ENCODE assay signal across 16 cellular contexts in the genomic region with DNA sequence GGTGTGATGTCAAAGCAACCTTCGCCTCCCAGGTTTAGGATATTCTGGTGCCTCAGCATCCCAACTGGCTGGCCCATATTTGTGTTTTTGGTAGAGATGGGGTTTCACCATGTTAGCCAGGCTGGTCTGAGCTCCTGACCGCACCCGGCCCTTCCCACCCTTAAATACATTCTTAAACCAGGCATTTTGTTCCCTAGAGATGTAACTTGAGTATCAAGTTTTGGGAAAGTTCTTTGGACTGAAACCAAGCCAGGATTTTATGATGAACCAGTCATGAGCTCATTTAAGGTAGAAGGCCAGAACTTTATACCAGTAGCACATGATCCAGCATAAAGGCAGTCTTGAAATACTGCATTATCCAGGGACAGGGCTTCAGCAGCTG. TPM values are rescaled to one million over a fixed set of nuclear protein-coding genes. Genes with fewer than 3 reads are reported as not detected.
DNase-seq lines count a peak whose midpoint lies in the region; ATAC-seq and TF ChIP-seq lines count a peak whose summit lies in the region.
"Had no signal": no experiment of that assay in that cellular context is flagged by ENCODE, and none has a peak within 500 bp of the region (broad histone marks: within the 10 kb centered on the region; RNA-seq: fewer than 3 reads in every experiment).

No MANE protein-coding gene starts in this region.

- H3K9ac ChIP-seq in GM23248 = no peak overlapping the region

- no peak overlapping the region for H3K4me2 ChIP-seq in GM23248 (ENCODE audit: unreplicated experiment)

- peaks cover 21% of the 10 kb centered on the region for H3K4me1 ChIP-seq in GM23248 (ENCODE audit: insufficient read depth)

- H3K9me3 Mint-ChIP-seq in activated naive CD8-positive, alpha-beta T cell treated with anti-CD3 and anti-CD28 coated beads for 36 hours = no peaks in the 10 kb centered on the region
- H3K9me3 Mint-ChIP-seq in nephron progenitor cell = no peaks in the 10 kb centered on the region
- H3K9me3 Mint-ChIP-seq: activated B cell treated with CpG ODN at 0.5 μM for 24 hours had no signal

- WGBS in GM23248 (ENCODE audit: low coverage in 1 of 2, low lambda C conversion rate in 2 of 2, missing lambda C conversion rate in 2 of 2), 2 experiments = 77 to 88% methylated on average over 3 of the region's 3 CpGs

- H3F3A ChIP-seq in GM23248 (ENCODE audit: insufficient read depth) = peaks cover 67% of the 10 kb centered on the region

- H2AFZ ChIP-seq in GM23248 = no peak overlapping the region

- peaks cover 61% of the 10 kb centered on the region for H3K79me2 ChIP-seq in GM23248 (ENCODE audit: insufficient read depth)

- H3K27me3 ChIP-seq in AG04450 (ENCODE audit: control insufficient read depth, insufficient read depth, low read length) (no peaks in the 10 kb centered on the region), GM23248 (replicated peaks; ENCODE audit: insufficient read depth) (no peaks in the 10 kb centered on the region)
- H3K27me3 ChIP-seq: tibial artery had no signal

- H3K27ac ChIP-seq in AG04450 (ENCODE audit: low read depth, low read length) (peak overlapping the region; percentile 39), GM23248 (peak overlapping the region; percentile 40)
- H3K27ac ChIP-seq: skin epidermis, tibial artery had no signal

- CTCF ChIA-PET in AG04450 (lab: Charles Lee) = interaction anchor here (0.7 to 1.0 kb wide), 2 partner anchors 20 to 208 kb away, joined by 3 to 5 read pairs; no protein-coding TSS in a partner anchor

- POLR2A ChIA-PET in AG04450 (lab: Yijun Ruan, JAX) = interaction anchor here (0.7 kb wide), 1 partner anchor 8 kb away, joined by 3 read pairs; no protein-coding TSS in a partner anchor

- peaks cover 55% of the 10 kb centered on the region for H3K36me3 Mint-ChIP-seq in activated naive CD8-positive, alpha-beta T cell treated with anti-CD3 and anti-CD28 coated beads for 36 hours
- peaks cover 50% of the 10 kb centered on the region for H3K36me3 Mint-ChIP-seq in nephron progenitor cell (ENCODE audit: low read depth)

- H3K27ac Mint-ChIP-seq in activated naive CD8-positive, alpha-beta T cell treated with anti-CD3 and anti-CD28 coated beads for 36 hours = peak overlapping the region; percentile 56
- no peak overlapping the region for H3K27ac Mint-ChIP-seq in nephron progenitor cell
- H3K27ac Mint-ChIP-seq: activated B cell treated with CpG ODN at 0.5 μM for 24 hours had no signal

- intact Hi-C loops in head of caudate nucleus (cut with DNase I) = loop anchor here (10.0 kb wide), 2 partner anchors 63 to 123 kb away; partner anchors contain the start of genes REXO4 and SLC2A6

- peak overlapping the region; percentile 18 for H3K4me3 Mint-ChIP-seq in activated naive CD8-positive, alpha-beta T cell treated with anti-CD3 and anti-CD28 coated beads for 36 hours
- peak overlapping the region; percentile 38 for H3K4me3 Mint-ChIP-seq in nephron progenitor cell
- H3K4me3 Mint-ChIP-seq: activated B cell treated with CpG ODN at 0.5 μM for 24 hours had no signal

- in situ Hi-C loops in GM23248 (cut with MboI) = no loop called here

- no peaks in the 10 kb centered on the region for H3K9me2 ChIP-seq in GM23248 (ENCODE audit: insufficient read depth)

- no peak for DNase-seq in AG04450 (ENCODE audit: low read depth, low spot score)
- no peak for DNase-seq in GM23248
- no peak for DNase-seq in activated naive CD8-positive, alpha-beta T cell treated with anti-CD3 and anti-CD28 coated beads for 36 hours
- no peak for DNase-seq in nephron progenitor cell
- DNase-seq in NK-92 (lab: John Stamatoyannopoulos, UW; ENCODE audit: unreplicated experiment) = no peak
- DNase-seq in head of caudate nucleus = no peak
- DNase-seq: activated B cell treated with CpG ODN at 0.5 μM for 24 hours; activated gamma-delta T cell treated with Interleukin-2 at 50 U/mL for 16 hours; cortex of kidney; left ventricle myocardium superior; NCI-H146; NK-92 treated with Interleukin-12 subunit alpha and Interleukin-12 subunit beta, amount 100 ng/mL, for 24 hours; tibial artery had no signal

- peaks cover 4% of the 10 kb centered on the region for H3K27me3 Mint-ChIP-seq in activated naive CD8-positive, alpha-beta T cell treated with anti-CD3 and anti-CD28 coated beads for 36 hours
- no peaks in the 10 kb centered on the region for H3K27me3 Mint-ChIP-seq in nephron progenitor cell (ENCODE audit: low read depth, poor library complexity)
- H3K27me3 Mint-ChIP-seq: activated B cell treated with CpG ODN at 0.5 μM for 24 hours had no signal

- no peak overlapping the region for H3K4me3 ChIP-seq in AG04450 (ENCODE audit: low read depth, low read length)
- H3K4me3 ChIP-seq in GM23248 = no peak overlapping the region
- H3K4me3 ChIP-seq: skin epidermis, tibial artery had no signal

- H4K20me1 ChIP-seq in GM23248 (ENCODE audit: insufficient read depth) = no peaks in the 10 kb centered on the region

- ATAC-seq in HG02763 (IDR thresholded peaks at IDR 0.05; ENCODE audit: unreplicated experiment) = no peak
- ATAC-seq in HG03139 (IDR thresholded peaks at IDR 0.05; ENCODE audit: unreplicated experiment) = no peak
- ATAC-seq: left ventricle myocardium superior had no signal

- no peak for TF ChIP-seq CTCF in AG04450 (IDR thresholded peaks at IDR 0.05; ENCODE audit: low read depth, low read length)
- TF ChIP-seq CTCF in nephron progenitor cell (IDR thresholded peaks at IDR 0.05) = no peak

- peaks cover 38% of the 10 kb centered on the region for H3K36me3 ChIP-seq in GM23248 (ENCODE audit: low read depth)

- H3K9me3 ChIP-seq in AG04450 (ENCODE audit: control insufficient read depth, insufficient read depth, low read length) = peaks cover 5% of the 10 kb centered on the region; the same call in 1 of the 2 replicates
- H3K9me3 ChIP-seq in GM23248 (ENCODE audit: low read depth) = no peaks in the 10 kb centered on the region
- H3K9me3 ChIP-seq: tibial artery had no signal

- H3K4me1 Mint-ChIP-seq in activated naive CD8-positive, alpha-beta T cell treated with anti-CD3 and anti-CD28 coated beads for 36 hours = peaks cover 44% of the 10 kb centered on the region
- H3K4me1 Mint-ChIP-seq in nephron progenitor cell = peaks cover 30% of the 10 kb centered on the region

RNA-seq across cellular contexts. Expression of gene RPL7A, which starts 3.5 kb away (rescaled TPM):
- 2,708 and 3,305 TPM in 2 replicates for polyA plus RNA-seq in AG04450 (2011; rRNA removed)
- polyA minus RNA-seq in AG04450 (2011; rRNA and poly(A)+ RNA removed) = 2,484 and 2,793 TPM in 2 replicates
- total RNA-seq in GM23248 (2014; rRNA removed; shearing (Covaris generic)) = 1,262 and 1,382 TPM in 2 replicates
- 437 and 458 TPM in 2 replicates for polyA plus RNA-seq in GM23248 (2016; fragmentation: Nextera tagmentation; extraction: Ambion mirVana)
- total RNA-seq in activated naive CD8-positive, alpha-beta T cell treated with anti-CD3 and anti-CD28 coated beads for 36 hours = 1,000 to 10,000 TPM; 3,142 to 3,195 TPM

RNA-seq across cellular contexts. Expression of gene MED22, which starts 3.6 kb away (rescaled TPM):
- 14.1 and 20.2 TPM in 2 replicates for polyA plus RNA-seq in AG04450 (2011; rRNA removed)
- 19.8 and 35.1 TPM in 2 replicates for polyA minus RNA-seq in AG04450 (2011; rRNA and poly(A)+ RNA removed)
- 24.4 and 28.6 TPM in 2 replicates for total RNA-seq in GM23248 (2014; rRNA removed; shearing (Covaris generic))
- 14.1 and 14.5 TPM in 2 replicates for polyA plus RNA-seq in GM23248 (2016; fragmentation: Nextera tagmentation; extraction: Ambion mirVana)
- total RNA-seq in activated naive CD8-positive, alpha-beta T cell treated with anti-CD3 and anti-CD28 coated beads for 36 hours = 10 to 100 TPM; 42.3 to 45.2 TPM

RNA-seq across cellular contexts. Expression of gene SURF1, which starts 4.8 kb away (rescaled TPM):
- polyA plus RNA-seq in AG04450 (2011; rRNA removed) (28.2 and 29.9 TPM in 2 replicates), GM23248 (2016; fragmentation: Nextera tagmentation; extraction: Ambion mirVana) (57.4 and 62.9 TPM in 2 replicates)
- polyA minus RNA-seq in AG04450 (2011; rRNA and poly(A)+ RNA removed) = 12.1 and 12.2 TPM in 2 replicates
- 27.7 and 29.1 TPM in 2 replicates for total RNA-seq in GM23248 (2014; rRNA removed; shearing (Covaris generic))
- 10 to 100 TPM; 25.4 to 26.6 TPM for total RNA-seq in activated naive CD8-positive, alpha-beta T cell treated with anti-CD3 and anti-CD28 coated beads for 36 hours

RNA-seq across cellular contexts. Expression of gene SURF2, which starts 4.8 kb away (rescaled TPM):
- 9.9 and 11.4 TPM in 2 replicates for polyA plus RNA-seq in AG04450 (2011; rRNA removed)
- 4.9 and 5.6 TPM in 2 replicates for polyA minus RNA-seq in AG04450 (2011; rRNA and poly(A)+ RNA removed)
- 6.3 and 14.8 TPM in 2 replicates for total RNA-seq in GM23248 (2014; rRNA removed; shearing (Covaris generic))
- 23.4 and 24.4 TPM in 2 replicates for polyA plus RNA-seq in GM23248 (2016; fragmentation: Nextera tagmentation; extraction: Ambion mirVana)
- 10 to 100 TPM; 30.7 to 32.2 TPM for total RNA-seq in activated naive CD8-positive, alpha-beta T cell treated with anti-CD3 and anti-CD28 coated beads for 36 hours

RNA-seq across cellular contexts. Expression of gene SURF6, which starts 15.5 kb away (rescaled TPM):
- polyA plus RNA-seq in AG04450 (2011; rRNA removed) (6.2 and 8.5 TPM in 2 replicates), GM23248 (2016; fragmentation: Nextera tagmentation; extraction: Ambion mirVana) (13.4 and 14.8 TPM in 2 replicates)
- polyA minus RNA-seq in AG04450 (2011; rRNA and poly(A)+ RNA removed) = 2.8 and 3.2 TPM in 2 replicates
- 10.8 and 18.2 TPM in 2 replicates for total RNA-seq in GM23248 (2014; rRNA removed; shearing (Covaris generic))
- 10 to 100 TPM; 31.8 to 33.0 TPM for total RNA-seq in activated naive CD8-positive, alpha-beta T cell treated with anti-CD3 and anti-CD28 coated beads for 36 hours
